18 cellular contexts compared by ENCODE assay signal in the genomic region with DNA sequence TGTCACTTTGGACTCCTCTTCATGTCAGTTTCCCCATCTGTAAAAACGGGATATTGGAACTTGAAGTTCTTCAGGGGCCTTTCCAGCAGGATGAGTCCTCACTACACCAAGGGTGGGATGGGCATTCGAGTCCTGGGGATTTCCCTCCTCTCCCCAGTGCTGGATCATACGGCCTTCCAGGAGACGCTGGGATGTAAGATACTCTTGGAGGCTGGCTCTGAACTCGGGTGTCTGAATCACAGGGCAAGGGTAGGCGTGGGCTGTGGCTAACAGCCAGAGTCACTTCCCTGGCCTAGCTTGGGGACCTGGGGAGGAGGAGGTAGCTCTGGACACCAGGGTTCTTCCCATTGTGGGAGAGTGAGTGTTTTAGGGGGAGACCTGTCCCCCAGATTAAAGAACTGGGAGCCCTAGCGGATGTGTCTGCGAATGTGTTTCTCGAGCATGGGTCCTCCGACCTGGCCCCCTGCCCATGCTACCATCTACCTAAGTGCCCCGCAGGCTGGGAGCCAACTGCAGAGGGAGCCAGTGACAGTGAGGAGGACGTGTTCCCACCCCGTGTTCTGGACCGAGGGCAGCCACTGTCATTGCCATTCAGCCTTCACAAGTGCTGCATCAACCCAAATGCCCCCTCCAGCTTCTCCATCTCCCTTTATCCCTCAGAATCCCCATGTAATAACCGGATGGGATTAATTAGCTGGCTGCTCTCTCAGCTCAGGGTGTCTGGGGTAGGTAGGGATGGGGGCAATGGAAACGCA. TPM values are rescaled to one million over a fixed set of nuclear protein-coding genes. Genes with fewer than 3 reads are reported as not detected.
DNase-seq lines count a peak whose midpoint lies in the region; ATAC-seq and TF ChIP-seq lines count a peak whose summit lies in the region.
"Had no signal": no experiment of that assay in that cellular context is flagged by ENCODE, and none has a peak within 500 bp of the region (broad histone marks: within the 10 kb centered on the region; RNA-seq: fewer than 3 reads in every experiment).

No MANE protein-coding gene starts in this region.

- TF ChIP-seq RAD21 in HCT116 (IDR thresholded peaks at IDR 0.05; ENCODE audit: low read depth): no peak

- H3K36me3 Mint-ChIP-seq in stimulated activated naive B cell treated with anti-CD40 and anti-IgM and Interleukin-4, amounts not matched to agents 10 μg/mL and 1 μg/mL and 100 μg/mL, for 72 hours: peaks cover 22 to 34% of the 10 kb centered on the region in 2 donors

- POLR2A ChIA-PET in AG04450 (lab: Yijun Ruan, JAX) (no interaction called here), HCT116 (lab: Charles Lee) (no interaction called here)

- no peaks in the 10 kb centered on the region for H3K27me3 Mint-ChIP-seq in stimulated activated naive B cell treated with anti-CD40 and anti-IgM and Interleukin-4, amounts not matched to agents 10 μg/mL and 1 μg/mL and 100 μg/mL, for 72 hours
- H3K27me3 Mint-ChIP-seq: activated B cell treated with CpG ODN at 0.5 μM for 24 hours; activated naive CD8-positive, alpha-beta T cell treated with anti-CD3 and anti-CD28 coated beads, Interleukin-2, amount 50 U/mL, for 24 hours; naive thymus-derived CD4-positive, alpha-beta T cell; stimulated activated naive CD8-positive, alpha-beta T cell treated with anti-CD3 and anti-CD28 coated beads, Interleukin-15, Interleukin-2, amounts not matched to agents 100 ng/mL and 50 ng/mL, for 24 hours had no signal

- no peak overlapping the region for H3K27ac Mint-ChIP-seq in stimulated activated naive B cell treated with anti-CD40 and anti-IgM and Interleukin-4, amounts not matched to agents 10 μg/mL and 1 μg/mL and 100 μg/mL, for 72 hours
- H3K27ac Mint-ChIP-seq: activated B cell treated with CpG ODN at 0.5 μM for 24 hours; activated naive CD8-positive, alpha-beta T cell treated with anti-CD3 and anti-CD28 coated beads, Interleukin-2, amount 50 U/mL, for 24 hours; stimulated activated naive CD8-positive, alpha-beta T cell treated with anti-CD3 and anti-CD28 coated beads, Interleukin-15, Interleukin-2, amounts not matched to agents 100 ng/mL and 50 ng/mL, for 24 hours had no signal

- H2AFZ ChIP-seq in HCT116 (ENCODE audit: low read depth, low read length, poor library complexity, severe bottlenecking): no peak overlapping the region

- DNase-seq in AG04450 (ENCODE audit: low read depth, low spot score) (peak; percentile 15), HCT116 (ENCODE audit: low read depth, low spot score) (no peak), WERI-Rb-1 (peak; percentile 76), foreskin fibroblast (peak; percentile 47 to 54), cerebellar cortex (ENCODE audit: low spot score) (no peak)
- DNase-seq in stimulated activated naive B cell treated with anti-CD40 and anti-IgM and Interleukin-4, amounts not matched to agents 10 μg/mL and 1 μg/mL and 100 μg/mL, for 72 hours: no peak
- DNase-seq: activated B cell treated with CpG ODN at 0.5 μM for 24 hours; activated naive CD8-positive, alpha-beta T cell treated with anti-CD3 and anti-CD28 coated beads, Interleukin-2, amount 50 U/mL, for 24 hours; GDM1; head of caudate nucleus; naive thymus-derived CD4-positive, alpha-beta T cell; NCI-H1930 had no signal

- RAD21 ChIA-PET in HCT116 (lab: Charles Lee; ENCODE audit: low non-redundant PET in 1 of 2, low total read pairs in 2 of 2, uncharacterized antibody in 2 of 2, unreplicated experiment in 2 of 2): no interaction called here

- H3K9ac ChIP-seq in HCT116 (ENCODE audit: low read length): no peak overlapping the region
- H3K9ac ChIP-seq: BLaER1 had no signal

- H3K79me2 ChIP-seq in HCT116 (ENCODE audit: insufficient read depth, low read length): peaks cover 18% of the 10 kb centered on the region

- no peak for TF ChIP-seq POLR2A in HCT116 (IDR thresholded peaks at IDR 0.05; ENCODE audit: borderline replicate concordance, extremely low read depth, insufficient read depth, insufficient read length)

- peaks cover 8 to 20% of the 10 kb centered on the region in 2 experiments for H3K36me3 ChIP-seq in HCT116 (ENCODE audit: control insufficient read depth in 1 of 2, insufficient read depth in 2 of 2, low read length in 2 of 2)
- H3K36me3 ChIP-seq in WERI-Rb-1: peaks cover 21% of the 10 kb centered on the region

- H3K4me1 Mint-ChIP-seq in stimulated activated naive B cell treated with anti-CD40 and anti-IgM and Interleukin-4, amounts not matched to agents 10 μg/mL and 1 μg/mL and 100 μg/mL, for 72 hours: peaks cover 11 to 29% of the 10 kb centered on the region in 2 donors

- no peaks in the 10 kb centered on the region; the same call in 1 of the 2 replicates for H3K9me3 ChIP-seq in AG04450 (ENCODE audit: control insufficient read depth, insufficient read depth, low read length)
- no peaks in the 10 kb centered on the region for H3K9me3 ChIP-seq in HCT116 (ENCODE audit: control insufficient read depth in 1 of 2, insufficient read depth in 1 of 2, low read depth in 1 of 2, low read length in 2 of 2)
- no peaks in the 10 kb centered on the region for H3K9me3 ChIP-seq in WERI-Rb-1 (ENCODE audit: severe bottlenecking)
- H3K9me3 ChIP-seq: BLaER1, right lobe of liver had no signal

- intact Hi-C loops in HCT116 (cut with micrococcal nuclease): no loop called here

- CTCF ChIA-PET in AG04450 (lab: Charles Lee): interaction anchor here (0.6 to 1.5 kb wide), 4 partner anchors 23 to 121 kb away, joined by 3 to 4 read pairs (median 3); no protein-coding TSS in a partner anchor
- CTCF ChIA-PET in HCT116 (lab: Charles Lee): no interaction called here

- TF ChIP-seq CTCF in AG04450 (IDR thresholded peaks at IDR 0.05; ENCODE audit: low read depth, low read length) (no peak), HCT116 (IDR thresholded peaks at IDR 0.05 in 2 of 3, conservative IDR thresholded peaks at IDR 0.05 in 1 of 3; ENCODE audit: borderline replicate concordance in 1 of 3, insufficient read depth in 1 of 3, low read depth in 2 of 3, low read length in 2 of 3) (no peak), WERI-Rb-1 (IDR thresholded peaks at IDR 0.05; ENCODE audit: low read depth, low read length) (no peak), foreskin fibroblast (IDR thresholded peaks at IDR 0.05; ENCODE audit: low read depth, low read length) (no peak)

- no peaks in the 10 kb centered on the region for H3K9me2 ChIP-seq in HCT116 (ENCODE audit: insufficient read depth)

- H3K27me3 ChIP-seq in AG04450 (ENCODE audit: control insufficient read depth, insufficient read depth, low read length) (no peaks in the 10 kb centered on the region), HCT116 (ENCODE audit: insufficient read depth, low read length) (no peaks in the 10 kb centered on the region), WERI-Rb-1 (ENCODE audit: insufficient read depth, low read depth, severe bottlenecking) (peaks cover 24% of the 10 kb centered on the region)
- H3K27me3 ChIP-seq: BLaER1, right lobe of liver had no signal

- no peak overlapping the region for H3K4me3 Mint-ChIP-seq in stimulated activated naive B cell treated with anti-CD40 and anti-IgM and Interleukin-4, amounts not matched to agents 10 μg/mL and 1 μg/mL and 100 μg/mL, for 72 hours
- H3K4me3 Mint-ChIP-seq: activated B cell treated with CpG ODN at 0.5 μM for 24 hours; activated naive CD8-positive, alpha-beta T cell treated with anti-CD3 and anti-CD28 coated beads, Interleukin-2, amount 50 U/mL, for 24 hours; stimulated activated naive CD8-positive, alpha-beta T cell treated with anti-CD3 and anti-CD28 coated beads, Interleukin-15, Interleukin-2, amounts not matched to agents 100 ng/mL and 50 ng/mL, for 24 hours had no signal

- H3K4me2 ChIP-seq in HCT116 (ENCODE audit: low read length): peak overlapping the region; percentile 10; the same call in 1 of the 2 replicates
- H3K4me2 ChIP-seq: BLaER1 had no signal

- H3K9me3 Mint-ChIP-seq in stimulated activated naive B cell treated with anti-CD40 and anti-IgM and Interleukin-4, amounts not matched to agents 10 μg/mL and 1 μg/mL and 100 μg/mL, for 72 hours: peaks cover 0 to 1% of the 10 kb centered on the region in 2 donors
- H3K9me3 Mint-ChIP-seq: activated B cell treated with CpG ODN at 0.5 μM for 24 hours; activated naive CD8-positive, alpha-beta T cell treated with anti-CD3 and anti-CD28 coated beads, Interleukin-2, amount 50 U/mL, for 24 hours; naive thymus-derived CD4-positive, alpha-beta T cell; stimulated activated naive CD8-positive, alpha-beta T cell treated with anti-CD3 and anti-CD28 coated beads, Interleukin-15, Interleukin-2, amounts not matched to agents 100 ng/mL and 50 ng/mL, for 24 hours had no signal

- H3K4me1 ChIP-seq in HCT116 (ENCODE audit: control insufficient read depth in 1 of 2, insufficient read depth in 2 of 2, low read length in 2 of 2): peaks cover 11 to 25% of the 10 kb centered on the region in 2 experiments

- no TSS peak for BruUV-seq in HCT116 (replicated peaks; lab: Mats Ljungman, UMichigan)

- no peak for ATAC-seq in HCT116
- no peak for ATAC-seq in stimulated activated naive B cell treated with anti-CD40 and anti-IgM and Interleukin-4, amounts not matched to agents 10 μg/mL and 1 μg/mL and 100 μg/mL, for 72 hours (replicated peaks)
- no peak for ATAC-seq in GM21423 (IDR thresholded peaks at IDR 0.05; ENCODE audit: unreplicated experiment)
- ATAC-seq in GM21619 (IDR thresholded peaks at IDR 0.05; ENCODE audit: unreplicated experiment): no peak
- ATAC-seq: activated naive CD8-positive, alpha-beta T cell treated with anti-CD3 and anti-CD28 coated beads, Interleukin-2, amount 50 U/mL, for 24 hours; naive thymus-derived CD4-positive, alpha-beta T cell; right lobe of liver had no signal

- H4K20me1 ChIP-seq in HCT116 (ENCODE audit: insufficient read depth): no peaks in the 10 kb centered on the region

- H3K27ac ChIP-seq in AG04450 (ENCODE audit: low read depth, low read length): peak overlapping the region; percentile 21
- H3K27ac ChIP-seq in HCT116 (ENCODE audit: low read depth, low read length): no peak overlapping the region
- no peak overlapping the region for H3K27ac ChIP-seq in WERI-Rb-1
- H3K27ac ChIP-seq: BLaER1, right lobe of liver, SK-N-MC had no signal

- H3K4me3 ChIP-seq in AG04450 (ENCODE audit: low read depth, low read length) (no peak overlapping the region), HCT116 (replicated peaks in 1 of 2; ENCODE audit: low read depth in 1 of 2, low read length in 2 of 2) (no peak overlapping the region), WERI-Rb-1 (ENCODE audit: low read depth, low read length) (no peak overlapping the region), foreskin fibroblast (ENCODE audit: low read depth in 1 of 2, low read length in 2 of 2) (no peak overlapping the region)
- H3K4me3 ChIP-seq: BLaER1, right lobe of liver, SK-N-MC had no signal

RNA-seq across cellular contexts. Expression of gene CYTH2, which starts 2.4 kb away (rescaled TPM):
- 29.3 and 35.6 TPM in 2 replicates for polyA plus RNA-seq in AG04450 (2011; rRNA removed)
- polyA minus RNA-seq in AG04450 (2011; rRNA and poly(A)+ RNA removed): 38.7 and 57.2 TPM in 2 replicates
- 75.3 TPM for total RNA-seq in HCT116 (2021; ENCODE audit: unreplicated experiment)
- polyA plus RNA-seq in HCT116 (2012): 49.9 and 58.4 TPM in 2 replicates

RNA-seq across cellular contexts. Expression of gene KCNJ14, which starts 11.4 kb away (rescaled TPM):
- polyA plus RNA-seq in AG04450 (2011; rRNA removed): 0.20 and 0.25 TPM in 2 replicates
- polyA minus RNA-seq in AG04450 (2011; rRNA and poly(A)+ RNA removed): 0.35 and 0.41 TPM in 2 replicates
- total RNA-seq in HCT116 (2021; ENCODE audit: unreplicated experiment): 2.5 TPM
- polyA plus RNA-seq in HCT116 (2012): 1.1 and 1.6 TPM in 2 replicates

RNA-seq across cellular contexts. Expression of gene GRWD1, which starts 21.0 kb away (rescaled TPM):
- polyA plus RNA-seq in AG04450 (2011; rRNA removed): 15.2 and 16.0 TPM in 2 replicates
- polyA minus RNA-seq in AG04450 (2011; rRNA and poly(A)+ RNA removed): 11.6 TPM in 2 replicates
- 64.8 TPM for total RNA-seq in HCT116 (2021; ENCODE audit: unreplicated experiment)
- 25.1 and 25.5 TPM in 2 replicates for polyA plus RNA-seq in HCT116 (2012)

RNA-seq across cellular contexts. Expression of gene LMTK3, which starts 44.9 kb away (rescaled TPM):
- polyA plus RNA-seq in AG04450 (2011; rRNA removed): 0.25 TPM in 2 replicates
- polyA minus RNA-seq in AG04450 (2011; rRNA and poly(A)+ RNA removed): 0.17 and 0.55 TPM in 2 replicates
- 19.9 TPM for total RNA-seq in HCT116 (2021; ENCODE audit: unreplicated experiment)
- polyA plus RNA-seq in HCT116 (2012): 8.9 and 12.1 TPM in 2 replicates

Comparison
In these comparisons a context has a peak if more than half of its experiments do, and no peak if none do; other contexts are left out.
1. DNase-seq: peak in AG04450 (single experiment), WERI-Rb-1 (single experiment) and foreskin fibroblast (2 of 2); none in HCT116 (single experiment), stimulated activated naive B cell treated with anti-CD40 and anti-IgM and Interleukin-4, amounts not matched to agents 10 μg/mL and 1 μg/mL and 100 μg/mL, for 72 hours (single experiment) and cerebellar cortex (single experiment).